ENCODE assay signal across 17 cellular contexts in the genomic region with DNA sequence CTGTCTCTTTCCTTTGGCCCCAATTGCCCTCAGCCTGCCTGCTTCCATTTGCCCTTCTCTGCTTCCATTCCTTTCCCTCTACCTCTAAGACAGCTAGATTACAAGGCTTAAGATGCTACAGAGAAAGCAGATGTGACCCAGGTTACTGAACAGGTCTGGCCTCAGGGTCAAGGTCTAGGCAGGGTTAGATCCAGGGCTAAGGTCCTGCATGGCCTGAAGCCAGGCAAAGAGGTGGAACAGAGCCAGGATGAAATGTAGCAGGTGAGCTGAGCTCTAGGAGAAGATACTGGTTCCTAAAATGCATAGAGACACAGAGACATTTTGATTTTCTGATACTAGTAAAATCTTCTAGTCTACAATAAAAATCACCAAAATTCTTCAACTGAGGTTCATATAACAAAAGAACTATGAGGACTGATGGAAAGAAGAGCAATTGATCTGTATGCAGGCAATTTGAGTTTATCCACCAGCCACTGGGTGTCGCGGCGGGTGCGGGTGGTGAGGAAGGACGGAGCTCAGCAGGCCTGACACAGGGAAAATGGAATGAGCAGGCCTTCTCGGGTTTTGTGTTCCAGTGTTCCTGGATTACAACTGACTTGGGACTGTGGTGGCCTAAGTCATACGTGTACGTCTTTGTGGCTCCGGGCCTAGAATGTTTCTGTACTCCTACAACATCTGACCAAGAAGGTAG.
DNase-seq lines count a peak whose midpoint lies in the region; ATAC-seq and TF ChIP-seq lines count a peak whose summit lies in the region.
"Had no signal": no experiment of that assay in that cellular context is flagged by ENCODE, and none has a peak within 500 bp of the region (broad histone marks: within the 10 kb centered on the region; RNA-seq: fewer than 3 reads in every experiment).

No MANE protein-coding gene starts in this region.

- no peaks in the 10 kb centered on the region for H3K9me3 Mint-ChIP-seq in CD14-positive monocyte
- H3K9me3 Mint-ChIP-seq: CD8-positive, alpha-beta T cell; GM23338; H9 had no signal

- no peak for ATAC-seq in thoracic aorta (ENCODE audit: insufficient number of reproducible peaks, low FRiP score, low read depth)
- ATAC-seq: CD8-positive, alpha-beta T cell; GM12878; GM23338; HCT116 had no signal

- H3K4me3 Mint-ChIP-seq in CD14-positive monocyte = no peak overlapping the region
- H3K4me3 Mint-ChIP-seq: CD4-positive, CD25-positive, alpha-beta regulatory T cell; CD8-positive, alpha-beta T cell; GM23338; H9 had no signal

- TF ChIP-seq CTCF in ascending aorta (IDR thresholded peaks at IDR 0.05) (no peak), coronary artery (IDR thresholded peaks at IDR 0.05) (no peak), thoracic aorta (IDR thresholded peaks at IDR 0.05) (no peak), CD14-positive monocyte (IDR thresholded peaks at IDR 0.05) (no peak)

- H3K27me3 ChIP-seq in ascending aorta (no peaks in the 10 kb centered on the region), thoracic aorta (replicated peaks; ENCODE audit: insufficient read depth) (no peaks in the 10 kb centered on the region)

- H3K9me3 ChIP-seq in ascending aorta = no peaks in the 10 kb centered on the region
- no peaks in the 10 kb centered on the region for H3K9me3 ChIP-seq in thoracic aorta
- H3K9me3 ChIP-seq: Caco-2 had no signal

- H3K36me3 ChIP-seq in ascending aorta (peaks cover 58 to 77% of the 10 kb centered on the region in 2 donors), thoracic aorta (peaks cover 65% of the 10 kb centered on the region)

- DNase-seq in ascending aorta (ENCODE audit: low spot score in 2 of 2) = no peak
- DNase-seq in coronary artery (ENCODE audit: low spot score) = no peak
- DNase-seq in thoracic aorta (ENCODE audit: low spot score) = no peak
- no peak for DNase-seq in superior temporal gyrus (ENCODE audit: extremely low spot score)
- no peak for DNase-seq in EL
- DNase-seq in CD14-positive monocyte (ENCODE audit: low spot score) = no peak
- DNase-seq: C1 segment of cervical spinal cord; Caco-2; CD4-positive, CD25-positive, alpha-beta regulatory T cell; CD8-positive, alpha-beta T cell; DMS153; DND-41; GDM1; H9 had no signal

- H3K4me3 ChIP-seq in ascending aorta (no peak overlapping the region), coronary artery (no peak overlapping the region), thoracic aorta (no peak overlapping the region)
- H3K4me3 ChIP-seq: GM12878, GM23338 had no signal

- no peaks in the 10 kb centered on the region for H3K4me1 Mint-ChIP-seq in CD14-positive monocyte
- H3K4me1 Mint-ChIP-seq: CD4-positive, CD25-positive, alpha-beta regulatory T cell; GM23338; H9 had no signal

- peaks cover 0 to 4% (median 3%) of the 10 kb centered on the region in 3 donors for H3K27me3 Mint-ChIP-seq in CD14-positive monocyte (ENCODE audit: low read depth in 3 of 3)
- H3K27me3 Mint-ChIP-seq: CD4-positive, CD25-positive, alpha-beta regulatory T cell had no signal

- intact Hi-C loops in ascending aorta (cut with DNase I) = no loop called here
- intact Hi-C loops in CD14-positive monocyte (cut with micrococcal nuclease) = no loop called here

- H3K27ac Mint-ChIP-seq in CD14-positive monocyte = no peak overlapping the region
- H3K27ac Mint-ChIP-seq: CD4-positive, CD25-positive, alpha-beta regulatory T cell; CD8-positive, alpha-beta T cell; GM23338; H9 had no signal

- H3K36me3 Mint-ChIP-seq in CD14-positive monocyte = no peaks in the 10 kb centered on the region
- H3K36me3 Mint-ChIP-seq: CD4-positive, CD25-positive, alpha-beta regulatory T cell; CD8-positive, alpha-beta T cell had no signal

- H3K4me1 ChIP-seq in ascending aorta (peaks cover 23 to 56% of the 10 kb centered on the region in 2 donors), thoracic aorta (ENCODE audit: control insufficient read depth in 1 of 2, low read depth in 2 of 2) (peaks cover 24 to 85% of the 10 kb centered on the region in 2 donors)

- H3K27ac ChIP-seq in ascending aorta = peak overlapping the region; percentile 75 to 78
- peak overlapping the region; percentile 39 to 80 for H3K27ac ChIP-seq in coronary artery
- H3K27ac ChIP-seq in thoracic aorta = peak overlapping the region; percentile 75 to 84
